Comparison of ENCODE assay signal across 20 cellular contexts in genomic region chr6:9205645-9206044, GRCh38.
"Had no signal": no experiment of that assay in that cellular context is flagged by ENCODE, and none has a peak within 500 bp of the region (broad histone marks: within the 10 kb centered on the region; RNA-seq: fewer than 3 reads in every experiment).

No MANE protein-coding gene starts in this region.

- H3K9ac ChIP-seq: parathyroid adenoma had no signal

- H3K27ac ChIP-seq: esophagus squamous epithelium, heart left ventricle, parathyroid adenoma, psoas muscle, right lobe of liver, suprapubic skin, thyroid gland, upper lobe of left lung, uterus had no signal

- H3K79me2 ChIP-seq: parathyroid adenoma had no signal

- H2AFZ ChIP-seq: parathyroid adenoma had no signal

- H3K4me3 ChIP-seq: esophagus squamous epithelium, heart left ventricle, psoas muscle, right lobe of liver, suprapubic skin, thyroid gland, upper lobe of left lung, uterus had no signal

- H3K9me3 ChIP-seq: esophagus squamous epithelium, psoas muscle, right lobe of liver, suprapubic skin, thyroid gland had no signal

- H3K36me3 ChIP-seq: esophagus squamous epithelium, heart left ventricle, right lobe of liver, suprapubic skin, thyroid gland, upper lobe of left lung, uterus had no signal

- H3K4me1 Mint-ChIP-seq: naive B cell; nephron progenitor cell; stimulated activated effector memory CD8-positive, alpha-beta T cell treated with anti-CD3 and anti-CD28 coated beads, Interleukin-12 subunit alpha, Interleukin-12 subunit beta, amount 100 ng/mL, for 72 hours had no signal

- ATAC-seq: heart left ventricle; psoas muscle; right lobe of liver; stimulated activated effector memory CD8-positive, alpha-beta T cell treated with anti-CD3 and anti-CD28 coated beads, Interleukin-12 subunit alpha, Interleukin-12 subunit beta, amount 100 ng/mL, for 72 hours; stimulated activated naive CD8-positive, alpha-beta T cell treated with anti-CD3 and anti-CD28 coated beads, Interleukin-15, Interleukin-2, amounts not matched to agents 100 U/mL and 50 U/mL, for 24 hours had no signal

- H3K4me1 ChIP-seq: heart left ventricle, parathyroid adenoma, psoas muscle, right lobe of liver, suprapubic skin, thyroid gland, upper lobe of left lung, uterus had no signal

- H3K27me3 Mint-ChIP-seq: naive B cell had no signal

- H3K27me3 ChIP-seq: esophagus squamous epithelium, heart left ventricle, right lobe of liver, suprapubic skin, thyroid gland, upper lobe of left lung, uterus had no signal

- DNase-seq: dermis blood vessel endothelial cell; esophagus squamous epithelium; heart left ventricle; hippocampal formation; kidney glomerular epithelial cell; mesendoderm; naive B cell; nephron progenitor cell; psoas muscle; retina; right lobe of liver; stimulated activated CD4-positive, alpha-beta T cell treated with anti-CD3 and anti-CD28 coated beads, Interleukin-4, amount 100 ng/mL, for 1 hour; stimulated activated CD8-positive, alpha-beta memory T cell treated with anti-CD3 and anti-CD28 coated beads, Interleukin-4, amount 100 ng/mL, for 48 hours; stimulated activated naive CD8-positive, alpha-beta T cell treated with anti-CD3 and anti-CD28 coated beads, Interleukin-15, Interleukin-2, amounts not matched to agents 100 U/mL and 50 U/mL, for 24 hours; thyroid gland; upper lobe of left lung; uterus had no signal

- H3K36me3 Mint-ChIP-seq: naive B cell; stimulated activated effector memory CD8-positive, alpha-beta T cell treated with anti-CD3 and anti-CD28 coated beads, Interleukin-12 subunit alpha, Interleukin-12 subunit beta, amount 100 ng/mL, for 72 hours had no signal

- H3K27ac Mint-ChIP-seq: naive B cell; nephron progenitor cell; stimulated activated effector memory CD8-positive, alpha-beta T cell treated with anti-CD3 and anti-CD28 coated beads, Interleukin-12 subunit alpha, Interleukin-12 subunit beta, amount 100 ng/mL, for 72 hours had no signal

- H3K4me3 Mint-ChIP-seq: naive B cell; nephron progenitor cell; stimulated activated effector memory CD8-positive, alpha-beta T cell treated with anti-CD3 and anti-CD28 coated beads, Interleukin-12 subunit alpha, Interleukin-12 subunit beta, amount 100 ng/mL, for 72 hours had no signal
